ENCODE assay signal across 21 cellular contexts in the genomic region with DNA sequence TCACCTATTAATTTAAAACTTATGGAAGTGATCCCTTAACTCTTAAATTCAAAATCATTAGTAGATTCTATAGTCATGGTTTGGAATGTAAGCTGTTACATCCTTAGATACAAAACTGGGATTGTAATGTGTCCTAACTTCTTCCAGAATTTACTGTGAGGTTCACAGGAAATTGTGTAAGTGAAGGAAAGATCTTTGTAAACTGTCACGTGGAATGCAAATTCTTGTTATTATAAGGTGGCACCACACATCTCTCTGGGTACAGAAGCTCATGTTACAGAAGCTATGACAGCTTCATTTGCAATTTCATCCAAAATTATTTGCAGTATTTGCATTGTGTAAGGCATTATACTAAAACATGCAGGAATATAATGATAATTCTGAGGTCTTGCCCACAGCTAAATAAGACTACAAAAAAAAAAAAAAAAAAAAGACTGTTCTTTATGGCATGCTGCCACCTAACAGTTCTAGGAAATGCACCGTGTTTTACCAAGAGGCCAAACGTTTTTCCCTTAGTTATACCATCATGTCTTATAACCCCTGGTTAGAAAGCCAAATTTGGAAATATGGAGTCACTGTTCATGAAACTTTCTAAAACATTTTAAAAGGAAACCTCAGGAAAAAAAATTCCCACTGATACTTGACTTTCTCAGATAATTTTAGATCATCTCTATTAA. TPM values are rescaled to one million over a fixed set of nuclear protein-coding genes. Genes with fewer than 3 reads are reported as not detected.
DNase-seq lines count a peak whose midpoint lies in the region; ATAC-seq and TF ChIP-seq lines count a peak whose summit lies in the region.
"Had no signal": no experiment of that assay in that cellular context is flagged by ENCODE, and none has a peak within 500 bp of the region (broad histone marks: within the 10 kb centered on the region; RNA-seq: fewer than 3 reads in every experiment).

No MANE protein-coding gene starts in this region.

- no peak for DNase-seq in activated CD8-positive, alpha-beta T cell treated with anti-CD3 and anti-CD28 coated beads for 36 hours
- no peak for DNase-seq in activated CD8-positive, alpha-beta T cell treated with anti-CD3 and anti-CD28 coated beads, Interleukin-2, amount 10 ng/mL, durations not matched to agents 7 days and 5 days
- DNase-seq in OCI-M1 (lab: John Stamatoyannopoulos, UW) (peak; percentile 93), choroid plexus epithelial cell (ENCODE audit: low read depth) (peak; percentile 61), renal cortical epithelial cell (ENCODE audit: low read depth) (peak; percentile 13), NCI-H1436 treated with DMSO at 0.1 percent for 48 hours (lab: John Stamatoyannopoulos, UW) (no peak), left ventricle myocardium inferior (no peak)
- DNase-seq: activated CD4-positive, alpha-beta T cell treated with anti-CD3 and anti-CD28 coated beads, Interleukin-2, amount 10 ng/mL, durations not matched to agents 24 days and 14 days; activated T-cell treated with anti-CD3 and anti-CD28 coated beads, Interleukin-2, amount 50 U/mL, for 4 hours; adrenal gland; colonic mucosa; head of caudate nucleus; mammary epithelial cell; naive thymus-derived CD8-positive, alpha-beta T cell; NCI-H187 treated with DMSO at 0.1 percent for 48 hours; NCI-H446 treated with DMSO at 0.1 percent for 48 hours; T1000; upper lobe of right lung had no signal

- no peaks in the 10 kb centered on the region for H3K9me3 Mint-ChIP-seq in activated CD8-positive, alpha-beta T cell treated with anti-CD3 and anti-CD28 coated beads for 36 hours
- no peaks in the 10 kb centered on the region for H3K9me3 Mint-ChIP-seq in activated CD8-positive, alpha-beta T cell treated with anti-CD3 and anti-CD28 coated beads, Interleukin-2, amount 10 ng/mL, durations not matched to agents 7 days and 5 days (ENCODE audit: insufficient read depth)
- H3K9me3 Mint-ChIP-seq: activated CD4-positive, alpha-beta T cell treated with anti-CD3 and anti-CD28 coated beads, Interleukin-2, amount 10 ng/mL, durations not matched to agents 24 days and 14 days; activated T-cell treated with anti-CD3 and anti-CD28 coated beads, Interleukin-2, amount 50 U/mL, for 4 hours; naive thymus-derived CD8-positive, alpha-beta T cell; stimulated activated naive CD8-positive, alpha-beta T cell treated with anti-CD3 and anti-CD28 coated beads, Interleukin-15, Interleukin-2, amounts not matched to agents 100 ng/mL and 50 ng/mL, for 24 hours had no signal

- peak overlapping the region; percentile 15 for H3K27ac Mint-ChIP-seq in activated CD8-positive, alpha-beta T cell treated with anti-CD3 and anti-CD28 coated beads for 36 hours
- H3K27ac Mint-ChIP-seq in activated CD8-positive, alpha-beta T cell treated with anti-CD3 and anti-CD28 coated beads, Interleukin-2, amount 10 ng/mL, durations not matched to agents 7 days and 5 days, result no peak overlapping the region
- H3K27ac Mint-ChIP-seq: activated CD4-positive, alpha-beta T cell treated with anti-CD3 and anti-CD28 coated beads, Interleukin-2, amount 10 ng/mL, durations not matched to agents 24 days and 14 days had no signal

- no peak overlapping the region for H3K4me3 ChIP-seq in choroid plexus epithelial cell (ENCODE audit: low read depth, low read length)
- no peak overlapping the region for H3K4me3 ChIP-seq in left ventricle myocardium inferior
- H3K4me3 ChIP-seq: A549, adrenal gland, colonic mucosa, upper lobe of right lung had no signal

- peaks cover 20% of the 10 kb centered on the region for H3K4me1 ChIP-seq in left ventricle myocardium inferior
- H3K4me1 ChIP-seq: A549, colonic mucosa, upper lobe of right lung had no signal

- H3K9me3 ChIP-seq in left ventricle myocardium inferior (replicated peaks), result no peaks in the 10 kb centered on the region
- H3K9me3 ChIP-seq: A549, adrenal gland, colonic mucosa, upper lobe of right lung had no signal

- H3K36me3 ChIP-seq in left ventricle myocardium inferior, result peaks cover 6% of the 10 kb centered on the region
- H3K36me3 ChIP-seq: adrenal gland, colonic mucosa had no signal

- no peak overlapping the region for H3K4me3 Mint-ChIP-seq in activated CD8-positive, alpha-beta T cell treated with anti-CD3 and anti-CD28 coated beads for 36 hours
- no peak overlapping the region for H3K4me3 Mint-ChIP-seq in activated CD8-positive, alpha-beta T cell treated with anti-CD3 and anti-CD28 coated beads, Interleukin-2, amount 10 ng/mL, durations not matched to agents 7 days and 5 days
- H3K4me3 Mint-ChIP-seq: activated CD4-positive, alpha-beta T cell treated with anti-CD3 and anti-CD28 coated beads, Interleukin-2, amount 10 ng/mL, durations not matched to agents 24 days and 14 days; activated T-cell treated with anti-CD3 and anti-CD28 coated beads, Interleukin-2, amount 50 U/mL, for 4 hours; naive thymus-derived CD8-positive, alpha-beta T cell; stimulated activated naive CD8-positive, alpha-beta T cell treated with anti-CD3 and anti-CD28 coated beads, Interleukin-15, Interleukin-2, amounts not matched to agents 100 ng/mL and 50 ng/mL, for 24 hours had no signal

- peaks cover 36% of the 10 kb centered on the region for H3K4me1 Mint-ChIP-seq in activated CD8-positive, alpha-beta T cell treated with anti-CD3 and anti-CD28 coated beads for 36 hours (ENCODE audit: low read depth)
- H3K4me1 Mint-ChIP-seq in activated CD8-positive, alpha-beta T cell treated with anti-CD3 and anti-CD28 coated beads, Interleukin-2, amount 10 ng/mL, durations not matched to agents 7 days and 5 days (ENCODE audit: low read depth), result peaks cover 21% of the 10 kb centered on the region

- CTCF ChIA-PET in activated CD8-positive, alpha-beta T cell treated with anti-CD3 and anti-CD28 coated beads for 36 hours (lab: Charles Lee), result no interaction called here
- CTCF ChIA-PET in activated CD8-positive, alpha-beta T cell treated with anti-CD3 and anti-CD28 coated beads, Interleukin-2, amount 10 ng/mL, durations not matched to agents 7 days and 5 days (lab: Charles Lee), result interaction anchor here (1.4 kb wide), 1 partner anchor 18 kb away, joined by 3 read pairs; the partner anchor contains the start of gene MINDY3

- intact Hi-C loops in activated CD8-positive, alpha-beta T cell treated with anti-CD3 and anti-CD28 coated beads for 36 hours (cut with micrococcal nuclease), result no loop called here
- intact Hi-C loops in left ventricle myocardium inferior (cut with micrococcal nuclease), result no loop called here

- POLR2A ChIA-PET in activated CD8-positive, alpha-beta T cell treated with anti-CD3 and anti-CD28 coated beads for 36 hours (lab: Charles Lee), result no interaction called here
- POLR2A ChIA-PET in activated CD8-positive, alpha-beta T cell treated with anti-CD3 and anti-CD28 coated beads, Interleukin-2, amount 10 ng/mL, durations not matched to agents 7 days and 5 days (lab: Charles Lee), result no interaction called here

- H3K27ac ChIP-seq in left ventricle myocardium inferior (replicated peaks), result no peak overlapping the region
- H3K27ac ChIP-seq: A549, adrenal gland, colonic mucosa, upper lobe of right lung had no signal

- H3K27me3 ChIP-seq in left ventricle myocardium inferior (ENCODE audit: low read depth), result no peaks in the 10 kb centered on the region
- H3K27me3 ChIP-seq: adrenal gland, colonic mucosa, upper lobe of right lung had no signal

- ATAC-seq in activated CD8-positive, alpha-beta T cell treated with anti-CD3 and anti-CD28 coated beads for 36 hours, result no peak
- ATAC-seq in activated CD8-positive, alpha-beta T cell treated with anti-CD3 and anti-CD28 coated beads, Interleukin-2, amount 10 ng/mL, durations not matched to agents 7 days and 5 days, result no peak
- no peak for ATAC-seq in HG02610 (IDR thresholded peaks at IDR 0.05; ENCODE audit: unreplicated experiment)
- ATAC-seq: A549; activated T-cell treated with anti-CD3 and anti-CD28 coated beads, Interleukin-2, amount 50 U/mL, for 4 hours; naive thymus-derived CD8-positive, alpha-beta T cell had no signal

- TF ChIP-seq CTCF in activated CD8-positive, alpha-beta T cell treated with anti-CD3 and anti-CD28 coated beads for 36 hours (IDR thresholded peaks at IDR 0.05), result no peak
- TF ChIP-seq CTCF in choroid plexus epithelial cell (conservative IDR thresholded peaks at IDR 0.05; ENCODE audit: low read depth, low read length) (no peak), left ventricle myocardium inferior (IDR thresholded peaks at IDR 0.05; ENCODE audit: borderline replicate concordance) (no peak)

- peaks cover 11% of the 10 kb centered on the region for H3K36me3 Mint-ChIP-seq in activated CD8-positive, alpha-beta T cell treated with anti-CD3 and anti-CD28 coated beads for 36 hours (ENCODE audit: low read depth)
- H3K36me3 Mint-ChIP-seq in activated CD8-positive, alpha-beta T cell treated with anti-CD3 and anti-CD28 coated beads, Interleukin-2, amount 10 ng/mL, durations not matched to agents 7 days and 5 days (ENCODE audit: low read depth), result peaks cover 27% of the 10 kb centered on the region

- H3K27me3 Mint-ChIP-seq in activated CD8-positive, alpha-beta T cell treated with anti-CD3 and anti-CD28 coated beads for 36 hours, result no peaks in the 10 kb centered on the region
- no peaks in the 10 kb centered on the region for H3K27me3 Mint-ChIP-seq in activated CD8-positive, alpha-beta T cell treated with anti-CD3 and anti-CD28 coated beads, Interleukin-2, amount 10 ng/mL, durations not matched to agents 7 days and 5 days (ENCODE audit: low read depth)
- H3K27me3 Mint-ChIP-seq: activated CD4-positive, alpha-beta T cell treated with anti-CD3 and anti-CD28 coated beads, Interleukin-2, amount 10 ng/mL, durations not matched to agents 24 days and 14 days; naive thymus-derived CD8-positive, alpha-beta T cell; stimulated activated naive CD8-positive, alpha-beta T cell treated with anti-CD3 and anti-CD28 coated beads, Interleukin-15, Interleukin-2, amounts not matched to agents 100 ng/mL and 50 ng/mL, for 24 hours had no signal

RNA-seq across cellular contexts. Expression of gene MINDY3, which starts 17.7 kb away (rescaled TPM):
- total RNA-seq in activated CD8-positive, alpha-beta T cell treated with anti-CD3 and anti-CD28 coated beads for 36 hours, result 10 to 100 TPM; 12.0 to 14.6 TPM
- total RNA-seq in activated CD8-positive, alpha-beta T cell treated with anti-CD3 and anti-CD28 coated beads, Interleukin-2, amount 10 ng/mL, durations not matched to agents 7 days and 5 days, result 10 to 100 TPM; 16.5 to 17.9 TPM
- 34.6 and 37.2 TPM in 2 replicates for total RNA-seq in renal cortical epithelial cell
- total RNA-seq in left ventricle myocardium inferior, result 22.5 TPM

Comparison
In these comparisons a context has a peak if more than half of its experiments do, and no peak if none do; other contexts are left out.
1. DNase-seq: peak in OCI-M1 (single experiment), choroid plexus epithelial cell (single experiment) and renal cortical epithelial cell (single experiment); none in activated CD8-positive, alpha-beta T cell treated with anti-CD3 and anti-CD28 coated beads for 36 hours (single experiment), activated CD8-positive, alpha-beta T cell treated with anti-CD3 and anti-CD28 coated beads, Interleukin-2, amount 10 ng/mL, durations not matched to agents 7 days and 5 days (single experiment), NCI-H1436 treated with DMSO at 0.1 percent for 48 hours (single experiment) and left ventricle myocardium inferior (single experiment).